ENCODE assay signal across 8 cellular contexts in genomic region chr10:123154092-123154942, GRCh38. TPM values are rescaled to one million over a fixed set of nuclear protein-coding genes. Genes with fewer than 3 reads are reported as not detected.
A peak's percentile ranks its signal among the peaks of the same experiment; 100 is the strongest.
DNase-seq lines count a peak whose midpoint lies in the region; ATAC-seq and TF ChIP-seq lines count a peak whose summit lies in the region.

TSS of gene BUB3 (plus strand) at chr10:123154402. CDS start at chr10:123154918, 516 bp downstream.

- DNase-seq in AG10803 (ENCODE audit: low read depth) (peak; percentile 99), NCI-H460 (ENCODE audit: extremely low read depth, low read depth) (peak; percentile 99), cerebellar nuclear complex (lab: John Stamatoyannopoulos, UW) (peak; percentile 97 to 98), islet precursor cell (peak; percentile 100)
- DNase-seq in activated CD4-positive, CD25-positive, alpha-beta regulatory T cell treated with anti-CD3 and anti-CD28 coated beads, Interleukin-2, amount 50 U/mL, for 72 hours, result peak; percentile 88
- peak; percentile 90 to 94 (median 91) for DNase-seq in stimulated activated CD4-positive, alpha-beta T cell treated with anti-CD3 and anti-CD28 coated beads, Interleukin-12 subunit alpha, Interleukin-12 subunit beta, amount 100 ng/mL, for 48 hours (ENCODE audit: low read depth in 2 of 3, low spot score in 1 of 3)

- H3K4me3 ChIP-seq in AG10803 (ENCODE audit: low read length), result peak within 1 kb of the TSS; percentile 97

- peak; percentile 87 for ATAC-seq in GM19043 (IDR thresholded peaks at IDR 0.05; ENCODE audit: low read depth, unreplicated experiment)
- ATAC-seq in HG03378 (IDR thresholded peaks at IDR 0.05; ENCODE audit: unreplicated experiment), result peak; percentile 87

- peak; percentile 16; the same call in 1 of the 2 replicates for TF ChIP-seq CTCF in AG10803 (conservative IDR thresholded peaks at IDR 0.05; ENCODE audit: low read length)

RNA-seq across cellular contexts. Expression of gene BUB3, which starts in this region (rescaled TPM):
- 247 and 274 TPM in 2 replicates for total RNA-seq in NCI-H460 (2014; rRNA removed; shearing (Covaris generic))
- polyA plus RNA-seq in NCI-H460 (2014; cell fraction: nucleus; rRNA removed), result 407 and 514 TPM in 2 replicates

Comparison
In these comparisons a context has a peak if more than half of its experiments do, and no peak if none do; other contexts are left out.
1. Peak in every context shown above with its lines: DNase-seq, ATAC-seq and H3K4me3 ChIP-seq.